ENCODE assay signal across 27 cellular contexts in the genomic region with DNA sequence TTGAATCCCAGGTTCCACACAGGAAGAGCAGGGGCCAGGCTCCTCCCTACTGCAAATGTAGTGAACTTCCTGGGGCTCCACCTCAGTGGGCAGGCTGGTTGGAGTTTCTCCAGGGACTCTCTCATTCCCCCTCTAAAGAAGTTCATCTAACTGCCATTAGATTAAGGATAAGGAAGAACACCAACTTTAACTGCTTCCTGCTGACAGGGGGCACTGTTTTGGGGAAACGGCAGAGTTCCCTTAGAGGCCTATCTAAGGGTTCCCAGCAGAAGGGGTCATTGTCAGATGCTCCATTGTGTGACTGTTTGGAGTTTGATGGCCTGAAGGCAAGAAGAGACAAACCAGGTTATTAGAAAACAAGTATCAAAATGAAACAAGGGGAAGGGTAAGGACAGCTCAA.
DNase-seq lines count a peak whose midpoint lies in the region; ATAC-seq and TF ChIP-seq lines count a peak whose summit lies in the region.
"Had no signal": no experiment of that assay in that cellular context is flagged by ENCODE, and none has a peak within 500 bp of the region (broad histone marks: within the 10 kb centered on the region; RNA-seq: fewer than 3 reads in every experiment).

No MANE protein-coding gene starts in this region.

- peak overlapping the region; percentile 50 for H2AFZ ChIP-seq in osteoblast (ENCODE audit: low read length)

- H3K4me3 Mint-ChIP-seq in endodermal cell, result no peak overlapping the region
- H3K4me3 Mint-ChIP-seq: activated CD4-positive, alpha-beta T cell treated with anti-CD3 and anti-CD28 coated beads, Interleukin-2, amount 10 ng/mL, durations not matched to agents 24 days and 14 days; activated naive CD8-positive, alpha-beta T cell treated with anti-CD3 and anti-CD28 coated beads, Interleukin-2, amount 50 U/mL, for 24 hours; activated T-cell treated with anti-CD3 and anti-CD28 coated beads, Interleukin-2, amount 50 U/mL, for 24 hours; T-helper 2 cell treated with Interferon-gamma antibody and Interleukin-4, amounts not matched to agents 5 μg/mL and 100 μg/mL, for 36 hours had no signal

- H3K9ac ChIP-seq in endodermal cell (ENCODE audit: extremely low read depth, low read length, poor library complexity, severe bottlenecking), result no peak overlapping the region

- H3K27ac ChIP-seq in endodermal cell (ENCODE audit: low read depth, low read length), result no peak overlapping the region
- H3K27ac ChIP-seq in osteoblast (ENCODE audit: low read depth, low read length), result no peak overlapping the region
- H3K27ac ChIP-seq: heart right ventricle, right lobe of liver, VCaP had no signal

- no peaks in the 10 kb centered on the region for H3K27me3 ChIP-seq in endodermal cell (ENCODE audit: control insufficient read depth, insufficient read depth, low read length, poor library complexity, severe bottlenecking)
- H3K27me3 ChIP-seq in osteoblast (ENCODE audit: insufficient read depth, low read length), result no peaks in the 10 kb centered on the region
- H3K27me3 ChIP-seq: MG63, right lobe of liver had no signal

- H3K4me3 ChIP-seq in endodermal cell (ENCODE audit: low read length) (no peak overlapping the region), osteoblast (ENCODE audit: insufficient read depth, low read length) (no peak overlapping the region)
- H3K4me3 ChIP-seq: heart right ventricle, MG63, right lobe of liver had no signal

- no peaks in the 10 kb centered on the region for H3K4me1 ChIP-seq in endodermal cell (ENCODE audit: control insufficient read depth, insufficient read depth, low read length)
- H3K4me1 ChIP-seq in osteoblast (ENCODE audit: insufficient read depth, low read length), result no peaks in the 10 kb centered on the region
- H3K4me1 ChIP-seq: heart right ventricle, right lobe of liver had no signal

- no peaks in the 10 kb centered on the region for H3K27me3 Mint-ChIP-seq in endodermal cell (ENCODE audit: insufficient read depth)
- H3K27me3 Mint-ChIP-seq: activated CD4-positive, alpha-beta T cell treated with anti-CD3 and anti-CD28 coated beads, Interleukin-2, amount 10 ng/mL, durations not matched to agents 24 days and 14 days; CD4-positive, CD25-positive, alpha-beta regulatory T cell; progenitor cell of endocrine pancreas had no signal

- no peaks in the 10 kb centered on the region for H3K79me2 ChIP-seq in osteoblast (ENCODE audit: insufficient read depth, low read length)

- DNase-seq in DMS 273 (lab: John Stamatoyannopoulos, UW; ENCODE audit: unreplicated experiment) (peak; percentile 18), DMS 273 treated with DMSO at 0.1 percent for 48 hours (lab: John Stamatoyannopoulos, UW) (no peak), NCI-H69 (lab: John Stamatoyannopoulos, UW) (peak; percentile 53), endodermal cell (peak; percentile 61), osteoblast (ENCODE audit: insufficient read length, low spot score, missing footprints) (no peak), mucosa of gallbladder (ENCODE audit: low spot score) (no peak), NCI-H82 treated with DMSO at 0.1 percent for 48 hours (lab: John Stamatoyannopoulos, UW; ENCODE audit: unreplicated experiment) (no peak)
- DNase-seq: 8988T; activated CD4-positive, alpha-beta T cell treated with anti-CD3 and anti-CD28 coated beads, Interleukin-2, amount 10 ng/mL, durations not matched to agents 24 days and 14 days; activated gamma-delta T cell treated with Interleukin-2 at 50 U/mL for 16 hours; activated naive CD8-positive, alpha-beta T cell treated with anti-CD3 and anti-CD28 coated beads, Interleukin-2, amount 50 U/mL, for 24 hours; activated T-cell treated with anti-CD3 and anti-CD28 coated beads, Interleukin-2, amount 50 U/mL, for 24 hours; CD4-positive, CD25-positive, alpha-beta regulatory T cell; heart right ventricle; left cardiac atrium; MG63; NCI-H345; NCI-H748 treated with DMSO at 0.1 percent for 48 hours; right lobe of liver; stimulated activated CD4-positive, alpha-beta T cell treated with anti-CD3 and anti-CD28 coated beads, Interleukin-12 subunit alpha, Interleukin-12 subunit beta, amount 100 ng/mL, for 4 hours; stimulated activated CD4-positive, alpha-beta T cell treated with anti-CD3 and anti-CD28 coated beads, Interleukin-4, amount 100 ng/mL, for 1 hour; substantia nigra had no signal

- H3K36me3 ChIP-seq in endodermal cell (ENCODE audit: control insufficient read depth, insufficient read depth, low read length) (no peaks in the 10 kb centered on the region), osteoblast (ENCODE audit: insufficient read depth, low read length) (no peaks in the 10 kb centered on the region)
- H3K36me3 ChIP-seq: heart right ventricle, MG63, right lobe of liver had no signal

- WGBS in endodermal cell (ENCODE audit: insufficient coverage in 1 of 2, insufficient read length in 1 of 2), 2 experiments, result 97% methylated on average over 1 of the region's 1 CpG; no CpG with 5 or more reads in 1 of the 2 experiments

- H3K9me3 ChIP-seq in endodermal cell (ENCODE audit: control insufficient read depth, low read length) (no peaks in the 10 kb centered on the region), osteoblast (ENCODE audit: low read depth, low read length) (no peaks in the 10 kb centered on the region)
- H3K9me3 ChIP-seq: heart right ventricle, MG63, right lobe of liver had no signal

- TF ChIP-seq CTCF in endodermal cell (conservative IDR thresholded peaks at IDR 0.05) (peak; percentile 67), osteoblast (IDR thresholded peaks at IDR 0.05; ENCODE audit: extremely low read depth, low read depth, low read length) (no peak)

- peaks cover 11% of the 10 kb centered on the region for H3K4me1 Mint-ChIP-seq in endodermal cell
- H3K4me1 Mint-ChIP-seq: activated CD4-positive, alpha-beta T cell treated with anti-CD3 and anti-CD28 coated beads, Interleukin-2, amount 10 ng/mL, durations not matched to agents 24 days and 14 days; CD4-positive, CD25-positive, alpha-beta regulatory T cell had no signal

- H3K9me3 Mint-ChIP-seq in endodermal cell, result no peaks in the 10 kb centered on the region
- H3K9me3 Mint-ChIP-seq: activated naive CD8-positive, alpha-beta T cell treated with anti-CD3 and anti-CD28 coated beads, Interleukin-2, amount 50 U/mL, for 24 hours had no signal

- no peak for ATAC-seq in GM21825 (IDR thresholded peaks at IDR 0.05; ENCODE audit: unreplicated experiment)
- ATAC-seq: activated naive CD8-positive, alpha-beta T cell treated with anti-CD3 and anti-CD28 coated beads, Interleukin-2, amount 50 U/mL, for 24 hours; heart right ventricle; left cardiac atrium; right lobe of liver; SK-N-SH treated with all-trans-retinoic acid at 6 μM for 48 hours had no signal

- no peak overlapping the region for H3K4me2 ChIP-seq in osteoblast (ENCODE audit: insufficient read depth, low read length)

- H3K36me3 Mint-ChIP-seq in endodermal cell (ENCODE audit: low read depth), result no peaks in the 10 kb centered on the region
- H3K36me3 Mint-ChIP-seq: CD4-positive, CD25-positive, alpha-beta regulatory T cell had no signal

- no peak overlapping the region for H3K27ac Mint-ChIP-seq in endodermal cell
- H3K27ac Mint-ChIP-seq: activated CD4-positive, alpha-beta T cell treated with anti-CD3 and anti-CD28 coated beads, Interleukin-2, amount 10 ng/mL, durations not matched to agents 24 days and 14 days; activated naive CD8-positive, alpha-beta T cell treated with anti-CD3 and anti-CD28 coated beads, Interleukin-2, amount 50 U/mL, for 24 hours; activated T-cell treated with anti-CD3 and anti-CD28 coated beads, Interleukin-2, amount 50 U/mL, for 24 hours; CD4-positive, CD25-positive, alpha-beta regulatory T cell; progenitor cell of endocrine pancreas; T-helper 2 cell treated with Interferon-gamma antibody and Interleukin-4, amounts not matched to agents 5 μg/mL and 100 μg/mL, for 36 hours had no signal

- H4K20me1 ChIP-seq in osteoblast (ENCODE audit: insufficient read depth, low read length), result no peaks in the 10 kb centered on the region

Comparison
In these comparisons a context has a peak if more than half of its experiments do, and no peak if none do; other contexts are left out.
1. DNase-seq: peak in DMS 273 (single experiment), NCI-H69 (single experiment) and endodermal cell (single experiment); none in DMS 273 treated with DMSO at 0.1 percent for 48 hours (single experiment), osteoblast (single experiment), mucosa of gallbladder (single experiment) and NCI-H82 treated with DMSO at 0.1 percent for 48 hours (single experiment).